In genomic region chr11:94602430-94603372, GRCh38 we compare ENCODE assay signal across 1 cellular context.
TF ChIP-seq lines count a peak whose summit lies in the region.

No MANE protein-coding gene starts in this region.

TF ChIP-seq in GM12878, 131 proteins besides CTCF, POLR2A, EP300 and RAD21 (continued from another document):
- TF ChIP-seq FOXM1 (IDR thresholded peaks at IDR 0.05; ENCODE audit: low read depth, low read length) (peak; percentile 35; the same call in 1 of the 2 replicates), ETV6 (conservative IDR thresholded peaks at IDR 0.05 in 1 of 2, IDR thresholded peaks at IDR 0.05 in 1 of 2; ENCODE audit: borderline replicate concordance in 1 of 2, low read depth in 1 of 2) (no peak), NR2F1 (conservative IDR thresholded peaks at IDR 0.05) (peak; percentile 60; the same call in 1 of the 2 replicates), RAD51 (IDR thresholded peaks at IDR 0.05) (peak; percentile 61; the same call in 1 of the 2 replicates), TARDBP (IDR thresholded peaks at IDR 0.05; ENCODE audit: borderline replicate concordance) (no peak), MYB (IDR thresholded peaks at IDR 0.05; ENCODE audit: borderline replicate concordance, low read depth, low read length) (no peak), ATF7 (IDR thresholded peaks at IDR 0.05; ENCODE audit: low read depth) (peak; percentile 97), WRNIP1 (IDR thresholded peaks at IDR 0.05; ENCODE audit: borderline replicate concordance, low read depth, low read length) (no peak), GABPA (IDR thresholded peaks at IDR 0.05; ENCODE audit: low read depth) (peak; percentile 50; the same call in 1 of the 2 replicates), SPI1 (IDR thresholded peaks at IDR 0.05; ENCODE audit: borderline replicate concordance, insufficient read depth, low read depth, low read length) (peak; percentile 94), HDAC2 (IDR thresholded peaks at IDR 0.05) (no peak), NBN (IDR thresholded peaks at IDR 0.05) (peak; percentile 86; the same call in 1 of the 2 replicates), RB1 (IDR thresholded peaks at IDR 0.05; ENCODE audit: borderline replicate concordance) (peak; percentile 64; the same call in 1 of the 2 replicates)
- TF ChIP-seq, protein P1, sequence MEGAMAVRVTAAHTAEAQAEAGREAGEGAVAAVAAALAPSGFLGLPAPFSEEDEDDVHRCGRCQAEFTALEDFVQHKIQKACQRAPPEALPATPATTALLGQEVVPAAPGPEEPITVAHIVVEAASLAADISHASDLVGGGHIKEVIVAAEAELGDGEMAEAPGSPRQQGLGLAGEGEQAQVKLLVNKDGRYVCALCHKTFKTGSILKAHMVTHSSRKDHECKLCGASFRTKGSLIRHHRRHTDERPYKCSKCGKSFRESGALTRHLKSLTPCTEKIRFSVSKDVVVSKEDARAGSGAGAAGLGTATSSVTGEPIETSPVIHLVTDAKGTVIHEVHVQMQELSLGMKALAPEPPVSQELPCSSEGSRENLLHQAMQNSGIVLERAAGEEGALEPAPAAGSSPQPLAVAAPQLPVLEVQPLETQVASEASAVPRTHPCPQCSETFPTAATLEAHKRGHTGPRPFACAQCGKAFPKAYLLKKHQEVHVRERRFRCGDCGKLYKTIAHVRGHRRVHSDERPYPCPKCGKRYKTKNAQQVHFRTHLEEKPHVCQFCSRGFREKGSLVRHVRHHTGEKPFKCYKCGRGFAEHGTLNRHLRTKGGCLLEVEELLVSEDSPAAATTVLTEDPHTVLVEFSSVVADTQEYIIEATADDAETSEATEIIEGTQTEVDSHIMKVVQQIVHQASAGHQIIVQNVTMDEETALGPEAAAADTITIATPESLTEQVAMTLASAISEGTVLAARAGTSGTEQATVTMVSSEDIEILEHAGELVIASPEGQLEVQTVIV (IDR thresholded peaks at IDR 0.05; ENCODE audit: borderline replicate concordance, partially characterized antibody) = no peak
TF ChIP-seq in GM12878: peak in this region for 46.
